In genomic region chr11:119533931-119534694, GRCh38 we compare ENCODE assay signal across 8 cellular contexts.
A peak's percentile ranks its signal among the peaks of the same experiment; 100 is the strongest.
DNase-seq lines count a peak whose midpoint lies in the region; ATAC-seq and TF ChIP-seq lines count a peak whose summit lies in the region.

No MANE protein-coding gene starts in this region.

- ATAC-seq in GM19043 (IDR thresholded peaks at IDR 0.05; ENCODE audit: low read depth, unreplicated experiment) (peak; percentile 55), right cardiac atrium (peak; percentile 69 to 75), HG03460 (IDR thresholded peaks at IDR 0.05; ENCODE audit: unreplicated experiment) (no peak)

- no peaks in the 10 kb centered on the region for H3K27me3 ChIP-seq in ascending aorta
- no peaks in the 10 kb centered on the region for H3K27me3 ChIP-seq in right cardiac atrium (ENCODE audit: control insufficient read depth, insufficient read depth)

- no peaks in the 10 kb centered on the region for H3K36me3 ChIP-seq in ascending aorta

- no peaks in the 10 kb centered on the region for H3K9me3 ChIP-seq in ascending aorta
- H3K9me3 ChIP-seq in right cardiac atrium (ENCODE audit: control insufficient read depth, low read length) = no peaks in the 10 kb centered on the region

- H3K4me1 ChIP-seq in ascending aorta (no peaks in the 10 kb centered on the region), right cardiac atrium (ENCODE audit: control insufficient read depth, insufficient read depth, low read length) (no peaks in the 10 kb centered on the region)

- DNase-seq in AG08396 (ENCODE audit: low spot score) (peak; percentile 79), NCI-H1092 treated with DMSO at 0.1 percent for 48 hours (lab: John Stamatoyannopoulos, UW) (peak; percentile 85), SW480 (ENCODE audit: low spot score) (peak; percentile 65), ascending aorta (ENCODE audit: low spot score in 2 of 2) (peak in 1 of 2 donors; percentile 71), right cardiac atrium (peak; percentile 76 to 88 (median 86)), retina (peak; percentile 85)

- intact Hi-C loops in ascending aorta (cut with DNase I) (no loop called here), right cardiac atrium (cut with DNase I) (no loop called here)

- TF ChIP-seq CTCF in ascending aorta (IDR thresholded peaks at IDR 0.05) = peak; percentile 30 to 78 (median 55)

- H3K27ac ChIP-seq in ascending aorta = no peak overlapping the region
- H3K27ac ChIP-seq in right cardiac atrium (ENCODE audit: low read length) = no peak overlapping the region

- no peak overlapping the region for H3K4me3 ChIP-seq in ascending aorta
- no peak overlapping the region for H3K4me3 ChIP-seq in right cardiac atrium (ENCODE audit: low read length)

- WGBS in right cardiac atrium = 22% methylated on average over 12 of the region's 12 CpGs
